ENCODE assay signal across 1 cellular context in the genomic region with DNA sequence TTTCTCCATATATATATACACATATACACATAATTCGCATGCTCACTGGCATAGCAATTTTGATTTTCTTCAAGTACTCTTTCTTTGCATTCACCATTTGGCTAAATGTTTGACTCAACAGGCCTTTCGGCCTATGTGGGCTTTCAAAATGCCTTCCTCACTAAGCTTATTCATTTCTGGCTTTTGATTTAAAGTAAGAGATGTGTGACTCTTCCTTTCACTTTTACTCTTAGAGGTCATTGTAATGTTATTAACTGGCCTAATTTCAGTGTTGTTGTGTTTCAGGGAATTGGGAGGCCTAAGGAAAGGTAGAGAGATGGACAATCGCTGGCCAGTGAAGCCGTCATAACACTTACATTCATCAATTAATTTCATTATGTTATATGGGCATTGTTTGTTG.
TF ChIP-seq lines count a peak whose summit lies in the region.

No MANE protein-coding gene starts in this region.

TF ChIP-seq in GM23338, 12 proteins besides CTCF, POLR2A, EP300 and RAD21 (continued from another document):
- TF ChIP-seq, protein P1, sequence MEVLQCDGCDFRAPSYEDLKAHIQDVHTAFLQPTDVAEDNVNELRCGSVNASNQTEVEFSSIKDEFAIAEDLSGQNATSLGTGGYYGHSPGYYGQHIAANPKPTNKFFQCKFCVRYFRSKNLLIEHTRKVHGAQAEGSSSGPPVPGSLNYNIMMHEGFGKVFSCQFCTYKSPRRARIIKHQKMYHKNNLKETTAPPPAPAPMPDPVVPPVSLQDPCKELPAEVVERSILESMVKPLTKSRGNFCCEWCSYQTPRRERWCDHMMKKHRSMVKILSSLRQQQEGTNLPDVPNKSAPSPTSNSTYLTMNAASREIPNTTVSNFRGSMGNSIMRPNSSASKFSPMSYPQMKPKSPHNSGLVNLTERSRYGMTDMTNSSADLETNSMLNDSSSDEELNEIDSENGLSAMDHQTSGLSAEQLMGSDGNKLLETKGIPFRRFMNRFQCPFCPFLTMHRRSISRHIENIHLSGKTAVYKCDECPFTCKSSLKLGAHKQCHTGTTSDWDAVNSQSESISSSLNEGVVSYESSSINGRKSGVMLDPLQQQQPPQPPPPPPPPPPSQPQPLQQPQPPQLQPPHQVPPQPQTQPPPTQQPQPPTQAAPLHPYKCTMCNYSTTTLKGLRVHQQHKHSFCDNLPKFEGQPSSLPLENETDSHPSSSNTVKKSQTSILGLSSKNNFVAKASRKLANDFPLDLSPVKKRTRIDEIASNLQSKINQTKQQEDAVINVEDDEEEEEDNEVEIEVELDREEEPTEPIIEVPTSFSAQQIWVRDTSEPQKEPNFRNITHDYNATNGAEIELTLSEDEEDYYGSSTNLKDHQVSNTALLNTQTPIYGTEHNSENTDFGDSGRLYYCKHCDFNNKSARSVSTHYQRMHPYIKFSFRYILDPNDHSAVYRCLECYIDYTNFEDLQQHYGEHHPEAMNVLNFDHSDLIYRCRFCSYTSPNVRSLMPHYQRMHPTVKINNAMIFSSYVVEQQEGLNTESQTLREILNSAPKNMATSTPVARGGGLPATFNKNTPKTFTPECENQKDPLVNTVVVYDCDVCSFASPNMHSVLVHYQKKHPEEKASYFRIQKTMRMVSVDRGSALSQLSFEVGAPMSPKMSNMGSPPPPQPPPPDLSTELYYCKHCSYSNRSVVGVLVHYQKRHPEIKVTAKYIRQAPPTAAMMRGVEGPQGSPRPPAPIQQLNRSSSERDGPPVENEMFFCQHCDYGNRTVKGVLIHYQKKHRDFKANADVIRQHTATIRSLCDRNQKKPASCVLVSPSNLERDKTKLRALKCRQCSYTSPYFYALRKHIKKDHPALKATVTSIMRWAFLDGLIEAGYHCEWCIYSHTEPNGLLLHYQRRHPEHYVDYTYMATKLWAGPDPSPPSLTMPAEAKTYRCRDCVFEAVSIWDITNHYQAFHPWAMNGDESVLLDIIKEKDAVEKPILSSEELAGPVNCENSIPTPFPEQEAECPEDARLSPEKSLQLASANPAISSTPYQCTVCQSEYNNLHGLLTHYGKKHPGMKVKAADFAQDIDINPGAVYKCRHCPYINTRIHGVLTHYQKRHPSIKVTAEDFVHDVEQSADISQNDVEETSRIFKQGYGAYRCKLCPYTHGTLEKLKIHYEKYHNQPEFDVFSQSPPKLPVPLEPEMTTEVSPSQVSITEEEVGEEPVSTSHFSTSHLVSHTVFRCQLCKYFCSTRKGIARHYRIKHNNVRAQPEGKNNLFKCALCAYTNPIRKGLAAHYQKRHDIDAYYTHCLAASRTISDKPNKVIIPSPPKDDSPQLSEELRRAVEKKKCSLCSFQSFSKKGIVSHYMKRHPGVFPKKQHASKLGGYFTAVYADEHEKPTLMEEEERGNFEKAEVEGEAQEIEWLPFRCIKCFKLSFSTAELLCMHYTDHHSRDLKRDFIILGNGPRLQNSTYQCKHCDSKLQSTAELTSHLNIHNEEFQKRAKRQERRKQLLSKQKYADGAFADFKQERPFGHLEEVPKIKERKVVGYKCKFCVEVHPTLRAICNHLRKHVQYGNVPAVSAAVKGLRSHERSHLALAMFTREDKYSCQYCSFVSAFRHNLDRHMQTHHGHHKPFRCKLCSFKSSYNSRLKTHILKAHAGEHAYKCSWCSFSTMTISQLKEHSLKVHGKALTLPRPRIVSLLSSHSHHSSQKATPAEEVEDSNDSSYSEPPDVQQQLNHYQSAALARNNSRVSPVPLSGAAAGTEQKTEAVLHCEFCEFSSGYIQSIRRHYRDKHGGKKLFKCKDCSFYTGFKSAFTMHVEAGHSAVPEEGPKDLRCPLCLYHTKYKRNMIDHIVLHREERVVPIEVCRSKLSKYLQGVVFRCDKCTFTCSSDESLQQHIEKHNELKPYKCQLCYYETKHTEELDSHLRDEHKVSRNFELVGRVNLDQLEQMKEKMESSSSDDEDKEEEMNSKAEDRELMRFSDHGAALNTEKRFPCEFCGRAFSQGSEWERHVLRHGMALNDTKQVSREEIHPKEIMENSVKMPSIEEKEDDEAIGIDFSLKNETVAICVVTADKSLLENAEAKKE (CRISPR knock-in tag; IDR thresholded peaks at IDR 0.05): no peak
